28 cellular contexts compared by ENCODE assay signal in the genomic region with DNA sequence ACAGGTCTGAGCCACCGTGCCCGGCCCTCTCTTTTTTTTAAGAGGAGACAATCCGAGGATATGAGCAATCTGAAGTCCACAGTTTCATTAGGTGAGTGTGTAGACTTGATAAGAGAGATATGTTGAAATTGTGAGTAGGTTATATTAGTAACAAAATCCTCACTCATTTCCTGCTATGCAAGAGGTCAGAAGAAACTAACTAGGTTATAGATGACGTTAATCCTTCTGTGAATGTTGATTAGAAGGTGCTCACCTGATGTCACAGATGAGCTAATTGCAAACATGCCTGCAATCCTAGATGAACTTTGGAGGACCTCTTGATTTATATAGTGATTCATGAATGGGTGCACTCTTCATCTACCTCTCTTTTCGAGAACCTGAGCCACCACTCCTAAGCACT. TPM values are rescaled to one million over a fixed set of nuclear protein-coding genes. Genes with fewer than 3 reads are reported as not detected.
"Had no signal": no experiment of that assay in that cellular context is flagged by ENCODE, and none has a peak within 500 bp of the region (broad histone marks: within the 10 kb centered on the region; RNA-seq: fewer than 3 reads in every experiment).

No MANE protein-coding gene starts in this region.

- H3K4me1 ChIP-seq: adrenal gland had no signal

- H3K27ac ChIP-seq: adrenal gland had no signal

- DNase-seq: activated CD4-positive, alpha-beta memory T cell treated with anti-CD3 and anti-CD28 coated beads, Interleukin-2, amount 10 ng/mL, durations not matched to agents 7 days and 5 days; activated CD4-positive, alpha-beta T cell treated with anti-CD3 and anti-CD28 coated beads for 1 hour; activated CD4-positive, alpha-beta T cell treated with anti-CD3 and anti-CD28 coated beads, Interleukin-2, amount 10 ng/mL, durations not matched to agents 24 days and 14 days; activated gamma-delta T cell treated with Interleukin-2 at 50 U/mL for 16 hours; activated naive CD4-positive, alpha-beta T cell treated with anti-CD3 and anti-CD28 coated beads, Interleukin-2, amount 10 ng/mL, durations not matched to agents 7 days and 5 days; activated naive CD8-positive, alpha-beta T cell treated with anti-CD3 and anti-CD28 coated beads, Interleukin-2, amount 10 ng/mL, durations not matched to agents 7 days and 5 days; activated T-cell treated with anti-CD3 and anti-CD28 coated beads for 4 hours; activated T-cell treated with anti-CD3 and anti-CD28 coated beads, Interleukin-2, amount 50 U/mL, for 72 hours; adrenal gland; anterior cingulate cortex; caudate nucleus; Kasumi-1; KBM-7; NCI-H146; NCI-H187 treated with DMSO at 0.1 percent for 48 hours; NCI-H2107; NCI-H2171 treated with DMSO at 0.1 percent for 48 hours; NCI-H345; NCI-H510A; NCI-H526 treated with DMSO at 0.1 percent for 48 hours; NCI-H82; PC-3; SIG-M5; T-helper 17 cell; T-helper 9 cell had no signal

- H3K36me3 ChIP-seq: adrenal gland had no signal

- ATAC-seq: PC-3, T-helper 17 cell, WTC11 had no signal

- H3K4me3 ChIP-seq: adrenal gland had no signal

- H3K27me3 ChIP-seq: adrenal gland had no signal

- H3K9me3 ChIP-seq: adrenal gland had no signal

RNA-seq across cellular contexts. Expression of gene NTMT2, which starts 29.3 kb away (rescaled TPM):
- total RNA-seq: activated CD4-positive, alpha-beta memory T cell treated with anti-CD3 and anti-CD28 coated beads, Interleukin-2, amount 10 ng/mL, durations not matched to agents 7 days and 5 days; activated CD4-positive, alpha-beta T cell treated with anti-CD3 and anti-CD28 coated beads, Interleukin-2, amount 10 ng/mL, durations not matched to agents 24 days and 14 days; activated CD8-positive, alpha-beta memory T cell treated with anti-CD3 and anti-CD28 coated beads for 36 hours; activated naive CD8-positive, alpha-beta T cell treated with anti-CD3 and anti-CD28 coated beads, Interleukin-2, amount 10 ng/mL, durations not matched to agents 7 days and 5 days; activated T-cell treated with anti-CD3 and anti-CD28 coated beads, Interleukin-2, amount 50 U/mL, for 72 hours; activated T-helper 2 cell treated with anti-CD3 and anti-CD28 coated beads, Interferon-gamma antibody, Interleukin-2, Interleukin-4, amounts not matched to agents 10 μg/mL and 5 μg/mL and 100 μg/mL, durations not matched to agents 14 hours and 24 hours and 36 hours; adrenal gland; PC-3; T-helper 17 cell had no signal
- polyA plus RNA-seq: adrenal gland had no signal
